In the genomic region with DNA sequence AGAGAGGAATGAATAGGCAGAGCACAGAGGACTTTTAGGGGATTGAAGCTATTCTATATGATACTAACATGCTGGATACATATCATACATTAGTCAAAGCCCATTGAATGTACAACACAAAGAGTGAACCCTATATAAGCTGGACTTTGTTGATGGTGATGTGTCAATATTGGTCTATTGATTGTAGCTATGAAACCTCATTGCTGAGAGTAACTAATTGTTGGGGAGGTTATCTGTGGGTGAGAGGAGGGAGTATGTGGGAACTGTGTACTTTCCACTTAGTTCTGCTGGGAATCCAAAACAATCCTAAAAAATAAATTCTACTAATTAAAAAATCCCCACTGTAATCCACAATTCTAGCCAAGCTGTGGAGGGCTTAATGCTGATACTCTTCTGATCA, we compare ENCODE assay signal across 1 cellular context.
TF ChIP-seq lines count a peak whose summit lies in the region.

No MANE protein-coding gene starts in this region.

TF ChIP-seq in HepG2, 621 proteins besides CTCF, POLR2A, EP300 and RAD21 (continued from another document):
- TF ChIP-seq, protein P1, sequence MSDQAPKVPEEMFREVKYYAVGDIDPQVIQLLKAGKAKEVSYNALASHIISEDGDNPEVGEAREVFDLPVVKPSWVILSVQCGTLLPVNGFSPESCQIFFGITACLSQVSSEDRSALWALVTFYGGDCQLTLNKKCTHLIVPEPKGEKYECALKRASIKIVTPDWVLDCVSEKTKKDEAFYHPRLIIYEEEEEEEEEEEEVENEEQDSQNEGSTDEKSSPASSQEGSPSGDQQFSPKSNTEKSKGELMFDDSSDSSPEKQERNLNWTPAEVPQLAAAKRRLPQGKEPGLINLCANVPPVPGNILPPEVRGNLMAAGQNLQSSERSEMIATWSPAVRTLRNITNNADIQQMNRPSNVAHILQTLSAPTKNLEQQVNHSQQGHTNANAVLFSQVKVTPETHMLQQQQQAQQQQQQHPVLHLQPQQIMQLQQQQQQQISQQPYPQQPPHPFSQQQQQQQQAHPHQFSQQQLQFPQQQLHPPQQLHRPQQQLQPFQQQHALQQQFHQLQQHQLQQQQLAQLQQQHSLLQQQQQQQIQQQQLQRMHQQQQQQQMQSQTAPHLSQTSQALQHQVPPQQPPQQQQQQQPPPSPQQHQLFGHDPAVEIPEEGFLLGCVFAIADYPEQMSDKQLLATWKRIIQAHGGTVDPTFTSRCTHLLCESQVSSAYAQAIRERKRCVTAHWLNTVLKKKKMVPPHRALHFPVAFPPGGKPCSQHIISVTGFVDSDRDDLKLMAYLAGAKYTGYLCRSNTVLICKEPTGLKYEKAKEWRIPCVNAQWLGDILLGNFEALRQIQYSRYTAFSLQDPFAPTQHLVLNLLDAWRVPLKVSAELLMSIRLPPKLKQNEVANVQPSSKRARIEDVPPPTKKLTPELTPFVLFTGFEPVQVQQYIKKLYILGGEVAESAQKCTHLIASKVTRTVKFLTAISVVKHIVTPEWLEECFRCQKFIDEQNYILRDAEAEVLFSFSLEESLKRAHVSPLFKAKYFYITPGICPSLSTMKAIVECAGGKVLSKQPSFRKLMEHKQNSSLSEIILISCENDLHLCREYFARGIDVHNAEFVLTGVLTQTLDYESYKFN (CRISPR knock-in tag; conservative IDR thresholded peaks at IDR 0.05), result peak; percentile 29; the same call in 1 of the 2 replicates
- TF ChIP-seq, protein P2, sequence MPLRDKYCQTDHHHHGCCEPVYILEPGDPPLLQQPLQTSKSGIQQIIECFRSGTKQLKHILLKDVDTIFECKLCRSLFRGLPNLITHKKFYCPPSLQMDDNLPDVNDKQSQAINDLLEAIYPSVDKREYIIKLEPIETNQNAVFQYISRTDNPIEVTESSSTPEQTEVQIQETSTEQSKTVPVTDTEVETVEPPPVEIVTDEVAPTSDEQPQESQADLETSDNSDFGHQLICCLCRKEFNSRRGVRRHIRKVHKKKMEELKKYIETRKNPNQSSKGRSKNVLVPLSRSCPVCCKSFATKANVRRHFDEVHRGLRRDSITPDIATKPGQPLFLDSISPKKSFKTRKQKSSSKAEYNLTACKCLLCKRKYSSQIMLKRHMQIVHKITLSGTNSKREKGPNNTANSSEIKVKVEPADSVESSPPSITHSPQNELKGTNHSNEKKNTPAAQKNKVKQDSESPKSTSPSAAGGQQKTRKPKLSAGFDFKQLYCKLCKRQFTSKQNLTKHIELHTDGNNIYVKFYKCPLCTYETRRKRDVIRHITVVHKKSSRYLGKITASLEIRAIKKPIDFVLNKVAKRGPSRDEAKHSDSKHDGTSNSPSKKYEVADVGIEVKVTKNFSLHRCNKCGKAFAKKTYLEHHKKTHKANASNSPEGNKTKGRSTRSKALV (CRISPR knock-in tag; IDR thresholded peaks at IDR 0.05), result no peak
- TF ChIP-seq ETV5 (CRISPR knock-in tag; IDR thresholded peaks at IDR 0.05; ENCODE audit: borderline replicate concordance) (no peak), SOX13 (IDR thresholded peaks at IDR 0.05) (no peak), SOX13 (CRISPR knock-in tag; conservative IDR thresholded peaks at IDR 0.05 in 1 of 2, IDR thresholded peaks at IDR 0.05 in 1 of 2) (peak in 1 of 2 experiments; percentile 14; a peak in 1 of 4 replicates), ZNF616 (CRISPR knock-in tag; IDR thresholded peaks at IDR 0.05; ENCODE audit: low read depth) (no peak), FOXP1 (IDR thresholded peaks at IDR 0.05) (no peak), FOXP1 (CRISPR knock-in tag; IDR thresholded peaks at IDR 0.05) (peak; percentile 18; the same call in 1 of the 2 replicates), ZNF83 (CRISPR knock-in tag; IDR thresholded peaks at IDR 0.05; ENCODE audit: borderline replicate concordance) (no peak), MTF2 (CRISPR knock-in tag; IDR thresholded peaks at IDR 0.05; ENCODE audit: borderline replicate concordance) (no peak), PAF1 (CRISPR knock-in tag; IDR thresholded peaks at IDR 0.05) (no peak), ZNF333 (CRISPR knock-in tag; IDR thresholded peaks at IDR 0.05; ENCODE audit: borderline replicate concordance) (no peak), ZNF747 (CRISPR knock-in tag; IDR thresholded peaks at IDR 0.05; ENCODE audit: borderline replicate concordance) (no peak), ZNF672 (CRISPR knock-in tag; IDR thresholded peaks at IDR 0.05) (no peak)
- TF ChIP-seq, protein P3, sequence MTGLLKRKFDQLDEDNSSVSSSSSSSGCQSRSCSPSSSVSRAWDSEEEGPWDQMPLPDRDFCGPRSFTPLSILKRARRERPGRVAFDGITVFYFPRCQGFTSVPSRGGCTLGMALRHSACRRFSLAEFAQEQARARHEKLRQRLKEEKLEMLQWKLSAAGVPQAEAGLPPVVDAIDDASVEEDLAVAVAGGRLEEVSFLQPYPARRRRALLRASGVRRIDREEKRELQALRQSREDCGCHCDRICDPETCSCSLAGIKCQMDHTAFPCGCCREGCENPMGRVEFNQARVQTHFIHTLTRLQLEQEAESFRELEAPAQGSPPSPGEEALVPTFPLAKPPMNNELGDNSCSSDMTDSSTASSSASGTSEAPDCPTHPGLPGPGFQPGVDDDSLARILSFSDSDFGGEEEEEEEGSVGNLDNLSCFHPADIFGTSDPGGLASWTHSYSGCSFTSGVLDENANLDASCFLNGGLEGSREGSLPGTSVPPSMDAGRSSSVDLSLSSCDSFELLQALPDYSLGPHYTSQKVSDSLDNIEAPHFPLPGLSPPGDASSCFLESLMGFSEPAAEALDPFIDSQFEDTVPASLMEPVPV (CRISPR knock-in tag; IDR thresholded peaks at IDR 0.05), result no peak
